In genomic region chr1:202959276-202959620, GRCh38 we compare ENCODE assay signal across 10 cellular contexts. TPM values are rescaled to one million over a fixed set of nuclear protein-coding genes. Genes with fewer than 3 reads are reported as not detected.
A peak's percentile ranks its signal among the peaks of the same experiment; 100 is the strongest.
DNase-seq lines count a peak whose midpoint lies in the region; ATAC-seq and TF ChIP-seq lines count a peak whose summit lies in the region.
"Had no signal": no experiment of that assay in that cellular context is flagged by ENCODE, and none has a peak within 500 bp of the region (broad histone marks: within the 10 kb centered on the region; RNA-seq: fewer than 3 reads in every experiment).

No MANE protein-coding gene starts in this region.

- H3K27ac ChIP-seq in heart left ventricle (peak overlapping the region in 9 of 12 donors; percentile 72 to 99 (median 95)), esophagus squamous epithelium (peak overlapping the region in 3 of 4 donors; percentile 97 to 100 (median 99)), upper lobe of right lung (peak overlapping the region; percentile 98)

- intact Hi-C loops in heart left ventricle (cut with DNase I): loop anchor here in 1 of 10 donors (5.0 kb wide), 1 partner anchor 147 kb away; the partner anchor contains the start of gene PCAT6
- intact Hi-C loops in left cardiac atrium (cut with DNase I): no loop called here
- intact Hi-C loops in esophagus squamous epithelium (cut with DNase I): no loop called here
- intact Hi-C loops in upper lobe of right lung (cut with DNase I): no loop called here

- H3K9me3 ChIP-seq in heart left ventricle (no peaks in the 10 kb centered on the region), esophagus squamous epithelium (no peaks in the 10 kb centered on the region), upper lobe of right lung (no peaks in the 10 kb centered on the region)

- CTCF ChIA-PET in T-cell (lab: Charles Lee): interaction anchor here in 1 of 2 donors (0.7 kb wide), 1 partner anchor 1357 kb away, joined by 3 read pairs; no protein-coding TSS in a partner anchor

- no peak for ATAC-seq in heart left ventricle
- ATAC-seq in left cardiac atrium: no peak
- ATAC-seq in upper lobe of right lung: no peak
- ATAC-seq in T-cell (replicated peaks in 1 of 4): no peak

- H3K4me3 ChIP-seq in heart left ventricle (no peak overlapping the region), esophagus squamous epithelium (no peak overlapping the region), upper lobe of right lung (no peak overlapping the region)

- peak overlapping the region in 1 of 2 donors; percentile 90 for H3K27ac Mint-ChIP-seq in T-cell

- peak overlapping the region in 1 of 3 donors; percentile 89 for H3K4me3 Mint-ChIP-seq in T-cell

- no peaks in the 10 kb centered on the region for H3K27me3 ChIP-seq in heart left ventricle
- no peaks in the 10 kb centered on the region for H3K27me3 ChIP-seq in esophagus squamous epithelium
- H3K27me3 ChIP-seq in upper lobe of right lung: no peaks in the 10 kb centered on the region
- H3K27me3 ChIP-seq: dorsolateral prefrontal cortex had no signal

- H3K4me1 ChIP-seq in heart left ventricle: peaks cover 2 to 67% (median 43%) of the 10 kb centered on the region in 12 donors
- H3K4me1 ChIP-seq in esophagus squamous epithelium: peaks cover 17 to 52% (median 35%) of the 10 kb centered on the region in 3 donors
- peaks cover 38% of the 10 kb centered on the region for H3K4me1 ChIP-seq in upper lobe of right lung

- H3K36me3 ChIP-seq in heart left ventricle: peaks cover 0 to 38% (median 32%) of the 10 kb centered on the region in 9 donors
- peaks cover 0 to 36% (median 13%) of the 10 kb centered on the region in 3 donors for H3K36me3 ChIP-seq in esophagus squamous epithelium
- peaks cover 23% of the 10 kb centered on the region for H3K36me3 ChIP-seq in upper lobe of right lung

- H3K9me3 Mint-ChIP-seq in T-cell: no peaks in the 10 kb centered on the region
- H3K9me3 Mint-ChIP-seq: activated B cell treated with CpG ODN at 0.5 μM for 24 hours had no signal

- POLR2A ChIA-PET in T-cell (lab: Charles Lee): interaction anchor here in 1 of 2 donors (0.9 kb wide), 1 partner anchor 9 kb away, joined by 3 read pairs; no protein-coding TSS in a partner anchor

- TF ChIP-seq CTCF in heart left ventricle (IDR thresholded peaks at IDR 0.05) (no peak), esophagus squamous epithelium (IDR thresholded peaks at IDR 0.05) (no peak), upper lobe of right lung (IDR thresholded peaks at IDR 0.05) (no peak)

- TF ChIP-seq POLR2A in heart left ventricle (IDR thresholded peaks at IDR 0.05): no peak
- no peak for TF ChIP-seq POLR2A in esophagus squamous epithelium (IDR thresholded peaks at IDR 0.05)

- no peak for DNase-seq in heart left ventricle
- DNase-seq in left cardiac atrium: no peak
- peak; percentile 49 for DNase-seq in NCI-H82 treated with DMSO at 0.1 percent for 48 hours (lab: John Stamatoyannopoulos, UW; ENCODE audit: unreplicated experiment)
- DNase-seq in esophagus squamous epithelium (lab: John Stamatoyannopoulos, UW): no peak
- no peak for DNase-seq in upper lobe of right lung
- DNase-seq in GM19240 (ENCODE audit: insufficient read length, low spot score): no peak
- DNase-seq in T-cell: no peak
- DNase-seq in T-helper 9 cell: no peak
- DNase-seq: dorsolateral prefrontal cortex had no signal

- H3K27me3 Mint-ChIP-seq in T-cell: no peaks in the 10 kb centered on the region
- H3K27me3 Mint-ChIP-seq: activated B cell treated with CpG ODN at 0.5 μM for 24 hours had no signal

- peaks cover 31 to 41% (median 39%) of the 10 kb centered on the region in 3 donors for H3K4me1 Mint-ChIP-seq in T-cell

- 67 to 79% (median 70%) methylated on average over 1 of the region's 1 CpG for WGBS in heart left ventricle, 4 donors
- 38 to 70% methylated on average over 1 of the region's 1 CpG for WGBS in esophagus squamous epithelium, 2 donors

- H3K36me3 Mint-ChIP-seq in T-cell: peaks cover 16% of the 10 kb centered on the region

RNA-seq across cellular contexts. Expression of gene ADIPOR1, which starts 1.1 kb away (rescaled TPM):
- total RNA-seq in heart left ventricle (100 to 1,000 TPM in 5 of 9 donors, 10 to 100 TPM in 4; 91.4 to 155 (median 102) TPM), left cardiac atrium (10 to 100 TPM; 82.3 to 98.4 TPM), esophagus squamous epithelium (100 to 1,000 TPM in 3 of 4 donors, 10 to 100 TPM in 1; 94.0 to 114 (median 107) TPM), upper lobe of right lung (126 TPM), T-cell (10 to 100 TPM; 50.3 to 70.1 (median 53.7) TPM)
- polyA plus RNA-seq in heart left ventricle: 100 to 1,000 TPM in 1 of 2 donors, 10 to 100 TPM in 1; 57.4 to 154 TPM

RNA-seq across cellular contexts. Expression of gene CYB5R1, which starts 7.8 kb away (rescaled TPM):
- total RNA-seq in heart left ventricle (100 to 1,000 TPM; 146 to 274 (median 190) TPM), left cardiac atrium (100 to 1,000 TPM in 1 of 2 donors, 10 to 100 TPM in 1; 69.9 to 100 TPM), esophagus squamous epithelium (100 to 1,000 TPM in 1 of 4 donors, 10 to 100 TPM in 3; 52.6 to 103 (median 73.1) TPM), upper lobe of right lung (71.8 TPM), T-cell (10 to 100 TPM; 37.5 to 44.0 (median 40.0) TPM)
- 100 to 1,000 TPM; 128 to 286 TPM for polyA plus RNA-seq in heart left ventricle

RNA-seq across cellular contexts. Expression of gene KLHL12, which starts 32.2 kb away (rescaled TPM):
- total RNA-seq in heart left ventricle (10 to 100 TPM; 16.1 to 30.1 (median 21.5) TPM), left cardiac atrium (10 to 100 TPM; 18.0 to 20.1 TPM), esophagus squamous epithelium (10 to 100 TPM; 11.1 to 19.9 (median 14.1) TPM), upper lobe of right lung (24.4 TPM), T-cell (10 to 100 TPM; 18.8 to 22.7 (median 22.0) TPM)
- 10 to 100 TPM; 10.4 to 17.2 TPM for polyA plus RNA-seq in heart left ventricle

RNA-seq across cellular contexts. Expression of gene TMEM183A, which starts 47.9 kb away (rescaled TPM):
- total RNA-seq in heart left ventricle: 10 to 100 TPM; 20.0 to 34.8 (median 29.9) TPM
- polyA plus RNA-seq in heart left ventricle: 10 to 100 TPM in 1 of 2 donors, 1 to 10 TPM in 1; 9.5 to 45.7 TPM
- 10 to 100 TPM; 25.1 to 31.8 TPM for total RNA-seq in left cardiac atrium
- 10 to 100 TPM; 39.4 to 77.4 (median 66.5) TPM for total RNA-seq in esophagus squamous epithelium
- total RNA-seq in upper lobe of right lung: 50.4 TPM
- 100 to 1,000 TPM in 2 of 5 donors, 10 to 100 TPM in 3; 67.5 to 124 (median 68.4) TPM for total RNA-seq in T-cell
